ENCODE assay signal across 1 cellular context in genomic region chr5:171520300-171521170, GRCh38.
TF ChIP-seq lines count a peak whose summit lies in the region.

No MANE protein-coding gene starts in this region.

TF ChIP-seq in HepG2, 621 proteins besides CTCF, POLR2A, EP300 and RAD21 (continued from another document):
- TF ChIP-seq, protein P1, sequence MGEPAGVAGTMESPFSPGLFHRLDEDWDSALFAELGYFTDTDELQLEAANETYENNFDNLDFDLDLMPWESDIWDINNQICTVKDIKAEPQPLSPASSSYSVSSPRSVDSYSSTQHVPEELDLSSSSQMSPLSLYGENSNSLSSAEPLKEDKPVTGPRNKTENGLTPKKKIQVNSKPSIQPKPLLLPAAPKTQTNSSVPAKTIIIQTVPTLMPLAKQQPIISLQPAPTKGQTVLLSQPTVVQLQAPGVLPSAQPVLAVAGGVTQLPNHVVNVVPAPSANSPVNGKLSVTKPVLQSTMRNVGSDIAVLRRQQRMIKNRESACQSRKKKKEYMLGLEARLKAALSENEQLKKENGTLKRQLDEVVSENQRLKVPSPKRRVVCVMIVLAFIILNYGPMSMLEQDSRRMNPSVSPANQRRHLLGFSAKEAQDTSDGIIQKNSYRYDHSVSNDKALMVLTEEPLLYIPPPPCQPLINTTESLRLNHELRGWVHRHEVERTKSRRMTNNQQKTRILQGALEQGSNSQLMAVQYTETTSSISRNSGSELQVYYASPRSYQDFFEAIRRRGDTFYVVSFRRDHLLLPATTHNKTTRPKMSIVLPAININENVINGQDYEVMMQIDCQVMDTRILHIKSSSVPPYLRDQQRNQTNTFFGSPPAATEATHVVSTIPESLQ (CRISPR knock-in tag; conservative IDR thresholded peaks at IDR 0.05) = no peak
- TF ChIP-seq CBFB (CRISPR knock-in tag; IDR thresholded peaks at IDR 0.05) (no peak), MIER3 (CRISPR knock-in tag; IDR thresholded peaks at IDR 0.05; ENCODE audit: borderline replicate concordance) (no peak), ZNF296 (CRISPR knock-in tag; conservative IDR thresholded peaks at IDR 0.05) (no peak), KLF6 (CRISPR knock-in tag; IDR thresholded peaks at IDR 0.05) (no peak), ZFP36L1 (CRISPR knock-in tag; IDR thresholded peaks at IDR 0.05) (no peak), NRL (CRISPR knock-in tag; IDR thresholded peaks at IDR 0.05; ENCODE audit: borderline replicate concordance) (no peak)
- TF ChIP-seq, protein P2, sequence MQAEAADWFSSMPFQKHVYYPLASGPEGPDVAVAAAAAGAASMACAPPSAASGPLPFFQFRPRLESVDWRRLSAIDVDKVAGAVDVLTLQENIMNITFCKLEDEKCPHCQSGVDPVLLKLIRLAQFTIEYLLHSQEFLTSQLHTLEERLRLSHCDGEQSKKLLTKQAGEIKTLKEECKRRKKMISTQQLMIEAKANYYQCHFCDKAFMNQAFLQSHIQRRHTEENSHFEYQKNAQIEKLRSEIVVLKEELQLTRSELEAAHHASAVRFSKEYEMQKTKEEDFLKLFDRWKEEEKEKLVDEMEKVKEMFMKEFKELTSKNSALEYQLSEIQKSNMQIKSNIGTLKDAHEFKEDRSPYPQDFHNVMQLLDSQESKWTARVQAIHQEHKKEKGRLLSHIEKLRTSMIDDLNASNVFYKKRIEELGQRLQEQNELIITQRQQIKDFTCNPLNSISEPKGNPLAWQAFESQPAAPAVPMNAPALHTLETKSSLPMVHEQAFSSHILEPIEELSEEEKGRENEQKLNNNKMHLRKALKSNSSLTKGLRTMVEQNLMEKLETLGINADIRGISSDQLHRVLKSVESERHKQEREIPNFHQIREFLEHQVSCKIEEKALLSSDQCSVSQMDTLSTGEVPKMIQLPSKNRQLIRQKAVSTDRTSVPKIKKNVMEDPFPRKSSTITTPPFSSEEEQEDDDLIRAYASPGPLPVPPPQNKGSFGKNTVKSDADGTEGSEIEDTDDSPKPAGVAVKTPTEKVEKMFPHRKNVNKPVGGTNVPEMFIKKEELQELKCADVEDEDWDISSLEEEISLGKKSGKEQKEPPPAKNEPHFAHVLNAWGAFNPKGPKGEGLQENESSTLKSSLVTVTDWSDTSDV (CRISPR knock-in tag; IDR thresholded peaks at IDR 0.05) = no peak
